ENCODE assay signal across 8 cellular contexts in genomic region chr5:74767579-74767913, GRCh38. TPM values are rescaled to one million over a fixed set of nuclear protein-coding genes. Genes with fewer than 3 reads are reported as not detected.
A peak's percentile ranks its signal among the peaks of the same experiment; 100 is the strongest.
DNase-seq lines count a peak whose midpoint lies in the region; ATAC-seq and TF ChIP-seq lines count a peak whose summit lies in the region.

No MANE protein-coding gene starts in this region.

- peak overlapping the region; percentile 89 for H3K4me2 ChIP-seq in PC-3 (ENCODE audit: low read length)

- H4K20me1 ChIP-seq in PC-3 (ENCODE audit: low read length), result no peaks in the 10 kb centered on the region

- peaks cover 5% of the 10 kb centered on the region; the same call in 1 of the 2 replicates for H3K36me3 ChIP-seq in PC-3 (ENCODE audit: low read depth, low read length)
- peaks cover 36% of the 10 kb centered on the region for H3K36me3 ChIP-seq in suprapubic skin

- H3K4me1 ChIP-seq in PC-3 (ENCODE audit: insufficient read depth, low read length), result peaks cover 33% of the 10 kb centered on the region
- peaks cover 28% of the 10 kb centered on the region for H3K4me1 ChIP-seq in suprapubic skin

- BruUV-seq in PC-3 (replicated peaks; lab: Mats Ljungman, UMichigan), result TSS peak; percentile 74

- POLR2A ChIA-PET in PC-3 (lab: Charles Lee; ENCODE audit: unreplicated experiment), result no interaction called here

- no peak for TF ChIP-seq POLR2A in suprapubic skin (IDR thresholded peaks at IDR 0.05)

- intact Hi-C loops in PC-3 (cut with micrococcal nuclease), result loop anchor here (2.0 to 5.0 kb wide), 2 partner anchors 135 to 151 kb away; no protein-coding TSS in a partner anchor

- peak overlapping the region; percentile 93 for H3K9ac ChIP-seq in PC-3 (ENCODE audit: low read length)

- no peaks in the 10 kb centered on the region for H3K9me2 ChIP-seq in PC-3 (replicated peaks; ENCODE audit: low read length)

- no peaks in the 10 kb centered on the region for H3K27me3 ChIP-seq in PC-3 (ENCODE audit: low read length)
- H3K27me3 ChIP-seq in layer of hippocampus (ENCODE audit: control insufficient read depth, insufficient read depth, low read length), result no peaks in the 10 kb centered on the region
- no peaks in the 10 kb centered on the region for H3K27me3 ChIP-seq in suprapubic skin

- no peak for TF ChIP-seq CTCF in AG10803 (conservative IDR thresholded peaks at IDR 0.05; ENCODE audit: low read length)
- no peak for TF ChIP-seq CTCF in GM12875 (IDR thresholded peaks at IDR 0.05; ENCODE audit: borderline replicate concordance, insufficient read depth, low read depth, low read length)
- TF ChIP-seq CTCF in PC-3 (conservative IDR thresholded peaks at IDR 0.05; ENCODE audit: low read depth, low read length), result no peak
- no peak for TF ChIP-seq CTCF in suprapubic skin (IDR thresholded peaks at IDR 0.05)

- no peaks in the 10 kb centered on the region for H3K9me3 ChIP-seq in PC-3 (ENCODE audit: low read length)
- no peaks in the 10 kb centered on the region for H3K9me3 ChIP-seq in suprapubic skin

- ATAC-seq in HG02852 (IDR thresholded peaks at IDR 0.05; ENCODE audit: unreplicated experiment) (peak; percentile 28), PC-3 (peak; percentile 30)

- DNase-seq in AG10803 (ENCODE audit: low read depth) (peak; percentile 43), PC-3 (peak; percentile 25), cerebellum (ENCODE audit: low spot score) (peak; percentile 23), suprapubic skin (ENCODE audit: low spot score in 2 of 2) (no peak), KBM-7 (no peak)

- H3K79me2 ChIP-seq in PC-3 (ENCODE audit: low read length), result peaks cover 50% of the 10 kb centered on the region

- in situ Hi-C loops in KBM-7 (cut with MboI; ENCODE audit: low pct_unique_long_range_greater_than_20kb, low sequenced_read_pairs), result no loop called here

- H3K4me3 ChIP-seq in AG10803 (ENCODE audit: low read length) (peak overlapping the region; percentile 96), GM12875 (ENCODE audit: low read depth, low read length) (peak overlapping the region; percentile 99), PC-3 (ENCODE audit: low read length) (peak overlapping the region; percentile 97), suprapubic skin (peak overlapping the region; percentile 99)

- peaks cover 8% of the 10 kb centered on the region for H3F3A ChIP-seq in PC-3 (ENCODE audit: low read length, unreplicated experiment)

- no peak for TF ChIP-seq EP300 in suprapubic skin (IDR thresholded peaks at IDR 0.05)

- H3K27ac ChIP-seq in PC-3 (ENCODE audit: low read length) (peak overlapping the region; percentile 50), layer of hippocampus (ENCODE audit: low read depth, low read length) (peak overlapping the region; percentile 74), suprapubic skin (peak overlapping the region; percentile 88)

- CTCF ChIA-PET in PC-3 (lab: Charles Lee), result no interaction called here

- peak overlapping the region; percentile 94 for H2AFZ ChIP-seq in PC-3 (ENCODE audit: low read length)

- under 1% methylated on average over 9 of the region's 9 CpGs for WGBS in suprapubic skin

RNA-seq across cellular contexts. Expression of gene NSA2, which starts 0.5 kb away (rescaled TPM):
- total RNA-seq in PC-3 (2014; rRNA removed), result 51.5 and 55.8 TPM in 2 replicates
- 35.9 TPM for total RNA-seq in cerebellum
- total RNA-seq in suprapubic skin, result 10 to 100 TPM; 47.5 to 93.8 (median 70.2) TPM

RNA-seq across cellular contexts. Expression of gene GFM2, which starts 0.6 kb away (rescaled TPM):
- total RNA-seq in PC-3 (2014; rRNA removed) (18.9 and 36.8 TPM in 2 replicates), cerebellum (45.6 TPM), suprapubic skin (10 to 100 TPM; 19.2 to 24.7 (median 21.2) TPM)

Comparison
In these comparisons a context has a peak if more than half of its experiments do, and no peak if none do; other contexts are left out.
1. DNase-seq: peak in AG10803 (single experiment), PC-3 (single experiment) and cerebellum (single experiment); none in suprapubic skin (0 of 2) and KBM-7 (single experiment).
2. Peak in every context shown above with its lines, with median percentiles within 50 percentile points of each other: H3K4me3 ChIP-seq and H3K27ac ChIP-seq.